12 cellular contexts compared by ENCODE assay signal in genomic region chr17:60639019-60639330, GRCh38.
"Had no signal": no experiment of that assay in that cellular context is flagged by ENCODE, and none has a peak within 500 bp of the region (broad histone marks: within the 10 kb centered on the region; RNA-seq: fewer than 3 reads in every experiment).

No MANE protein-coding gene starts in this region.

- H3K27ac ChIP-seq: testis, uterus had no signal

- H3K27ac Mint-ChIP-seq: activated naive CD4-positive, alpha-beta T cell treated with anti-CD3 and anti-CD28 coated beads, Interleukin-2, amount 50 U/mL, for 72 hours; activated T-helper 17 cell treated with anti-CD3 and anti-CD28 coated beads, Interleukin-2, amount 50 U/mL, for 72 hours; nephron; stimulated activated naive B cell treated with anti-CD40 and anti-IgM and Interleukin-4, amounts not matched to agents 10 μg/mL and 1 μg/mL and 100 μg/mL, for 72 hours; T-helper 2 cell treated with Interferon-gamma antibody and Interleukin-4, amounts not matched to agents 5 μg/mL and 100 μg/mL, for 36 hours had no signal

- H3K36me3 ChIP-seq: uterus had no signal

- H3K4me3 Mint-ChIP-seq: activated T-cell treated with anti-CD3 and anti-CD28 coated beads, Interleukin-2, amount 50 U/mL, for 24 hours; activated T-helper 17 cell treated with anti-CD3 and anti-CD28 coated beads, Interleukin-2, amount 50 U/mL, for 72 hours; effector memory CD8-positive, alpha-beta T cell; nephron; stimulated activated naive B cell treated with anti-CD40 and anti-IgM and Interleukin-4, amounts not matched to agents 10 μg/mL and 1 μg/mL and 100 μg/mL, for 72 hours; T-helper 2 cell treated with Interferon-gamma antibody and Interleukin-4, amounts not matched to agents 5 μg/mL and 100 μg/mL, for 36 hours had no signal

- H3K9me3 ChIP-seq: gastroesophageal sphincter, sigmoid colon, testis, uterus had no signal

- H3K27me3 ChIP-seq: gastroesophageal sphincter, sigmoid colon, testis, uterus had no signal

- H3K27me3 Mint-ChIP-seq: activated T-cell treated with anti-CD3 and anti-CD28 coated beads, Interleukin-2, amount 50 U/mL, for 24 hours; activated T-helper 17 cell treated with anti-CD3 and anti-CD28 coated beads, Interleukin-2, amount 50 U/mL, for 72 hours; effector memory CD8-positive, alpha-beta T cell; stimulated activated naive B cell treated with anti-CD40 and anti-IgM and Interleukin-4, amounts not matched to agents 10 μg/mL and 1 μg/mL and 100 μg/mL, for 72 hours had no signal

- H3K36me3 Mint-ChIP-seq: activated naive CD4-positive, alpha-beta T cell treated with anti-CD3 and anti-CD28 coated beads, Interleukin-2, amount 50 U/mL, for 72 hours had no signal

- FAIRE-seq: colon had no signal

- H3K4me3 ChIP-seq: gastroesophageal sphincter, sigmoid colon, testis, uterus had no signal

- H3K9me3 Mint-ChIP-seq: activated naive CD4-positive, alpha-beta T cell treated with anti-CD3 and anti-CD28 coated beads, Interleukin-2, amount 50 U/mL, for 72 hours; activated T-cell treated with anti-CD3 and anti-CD28 coated beads, Interleukin-2, amount 50 U/mL, for 24 hours; activated T-helper 17 cell treated with anti-CD3 and anti-CD28 coated beads, Interleukin-2, amount 50 U/mL, for 72 hours; effector memory CD8-positive, alpha-beta T cell; nephron; stimulated activated naive B cell treated with anti-CD40 and anti-IgM and Interleukin-4, amounts not matched to agents 10 μg/mL and 1 μg/mL and 100 μg/mL, for 72 hours; T-helper 2 cell treated with Interferon-gamma antibody and Interleukin-4, amounts not matched to agents 5 μg/mL and 100 μg/mL, for 36 hours had no signal
